1 cellular context compared by ENCODE assay signal in the genomic region with DNA sequence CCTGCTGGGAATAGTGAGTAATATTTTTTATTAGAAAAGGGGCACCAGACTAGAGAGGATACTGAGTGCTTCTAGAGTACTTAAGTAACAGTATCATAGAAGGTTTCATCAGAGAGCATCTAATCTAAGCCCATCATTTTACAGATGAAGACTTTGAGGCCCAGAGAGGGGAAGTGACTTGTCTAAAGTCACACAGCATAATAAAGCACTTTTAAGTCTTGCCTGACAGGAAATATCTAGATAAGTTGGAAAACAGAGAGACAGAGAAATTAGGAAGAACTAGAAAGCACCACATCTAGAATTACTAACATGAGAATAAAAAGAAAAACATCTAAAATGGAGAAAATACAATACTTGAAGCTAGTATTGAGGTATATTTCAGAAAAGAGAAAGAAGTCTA.
TF ChIP-seq lines count a peak whose summit lies in the region.

No MANE protein-coding gene starts in this region.

TF ChIP-seq in GM12891, 5 proteins besides CTCF, POLR2A, EP300 and RAD21:
- TF ChIP-seq POLR2AphosphoS5 (IDR thresholded peaks at IDR 0.05; ENCODE audit: low read depth, low read length): no peak
- no peak for TF ChIP-seq TAF1 (IDR thresholded peaks at IDR 0.05; ENCODE audit: low read depth, low read length)
- no peak for TF ChIP-seq SPI1 (IDR thresholded peaks at IDR 0.05; ENCODE audit: low read depth, low read length)
- TF ChIP-seq POU2F2 (IDR thresholded peaks at IDR 0.05; ENCODE audit: low read depth, low read length): no peak
- TF ChIP-seq PAX5 (IDR thresholded peaks at IDR 0.05; ENCODE audit: insufficient read depth, low read length, severe bottlenecking): no peak
